19 cellular contexts compared by ENCODE assay signal in the genomic region with DNA sequence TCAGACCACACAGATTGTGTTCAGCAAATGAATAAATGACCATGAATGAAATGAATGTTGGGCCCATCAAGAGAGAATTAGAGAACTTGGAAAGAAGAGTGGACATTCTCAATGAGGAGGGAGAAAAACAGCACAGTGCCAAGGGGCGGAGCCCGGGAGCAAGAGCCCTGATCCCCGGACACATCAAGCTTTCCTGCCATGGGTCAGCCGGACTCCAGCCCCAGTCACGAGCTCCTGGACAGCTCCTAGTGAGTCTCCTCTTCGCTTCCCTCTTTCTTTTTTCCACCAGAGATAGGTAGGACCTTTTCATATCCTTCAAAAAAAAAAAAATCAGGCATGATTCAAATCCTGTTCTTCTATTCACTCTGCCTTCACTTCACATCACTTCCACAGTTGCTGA.
"Had no signal": no experiment of that assay in that cellular context is flagged by ENCODE, and none has a peak within 500 bp of the region (broad histone marks: within the 10 kb centered on the region; RNA-seq: fewer than 3 reads in every experiment).

No MANE protein-coding gene starts in this region.

- H3K27ac ChIP-seq: colonic mucosa, dorsolateral prefrontal cortex, esophagus muscularis mucosa, foreskin keratinocyte, gastroesophageal sphincter, heart left ventricle, hepatocyte, left lung, lower lobe of right lung had no signal

- ATAC-seq: foreskin keratinocyte, gastroesophageal sphincter, left cardiac atrium, left lung, left ventricle myocardium superior, lower lobe of right lung, mucosa of descending colon had no signal

- H2AFZ ChIP-seq: hepatocyte had no signal

- H3K4me2 ChIP-seq: hepatocyte had no signal

- H3K79me2 ChIP-seq: hepatocyte had no signal

- H3K4me3 ChIP-seq: colonic mucosa, dorsolateral prefrontal cortex, esophagus muscularis mucosa, gastroesophageal sphincter, heart left ventricle, hepatocyte, left lung, lower lobe of right lung, mucosa of descending colon had no signal

- H3K9me3 ChIP-seq: colonic mucosa, esophagus muscularis mucosa, gastroesophageal sphincter, heart left ventricle, left lung, lower lobe of right lung, mucosa of descending colon had no signal

- H3K27me3 ChIP-seq: colonic mucosa, dorsolateral prefrontal cortex, esophagus muscularis mucosa, foreskin keratinocyte, gastroesophageal sphincter, heart left ventricle, hepatocyte, left lung had no signal

- H3K27ac Mint-ChIP-seq: immature natural killer cell, mesothelial cell of epicardium had no signal

- H3K9me3 Mint-ChIP-seq: immature natural killer cell, mesothelial cell of epicardium had no signal

- H3K4me1 Mint-ChIP-seq: immature natural killer cell had no signal

- H3K36me3 Mint-ChIP-seq: mesothelial cell of epicardium had no signal

- H3K36me3 ChIP-seq: colonic mucosa, esophagus muscularis mucosa, gastroesophageal sphincter, heart left ventricle, left lung, lower lobe of right lung had no signal

- H3K4me3 Mint-ChIP-seq: immature natural killer cell, mesothelial cell of epicardium had no signal

- DNase-seq: colonic mucosa; dermis blood vessel endothelial cell; dorsolateral prefrontal cortex; effector CD4-positive, alpha-beta T cell; effector memory CD4-positive, alpha-beta T cell; foreskin keratinocyte; heart left ventricle; hypothalamus; immature natural killer cell; left cardiac atrium; left lung; left ventricle myocardium superior; lower lobe of right lung; mesenchymal stem cell; mucosa of descending colon had no signal

- H3K4me1 ChIP-seq: colonic mucosa, left lung had no signal
